ENCODE assay signal across 22 cellular contexts in genomic region chr4:146649232-146649631, GRCh38. TPM values are rescaled to one million over a fixed set of nuclear protein-coding genes. Genes with fewer than 3 reads are reported as not detected.
DNase-seq lines count a peak whose midpoint lies in the region; ATAC-seq, FAIRE-seq and TF ChIP-seq lines count a peak whose summit lies in the region.
"Had no signal": no experiment of that assay in that cellular context is flagged by ENCODE, and none has a peak within 500 bp of the region (broad histone marks: within the 10 kb centered on the region; RNA-seq: fewer than 3 reads in every experiment).

No MANE protein-coding gene starts in this region.

- no peak overlapping the region for H2BK15ac ChIP-seq in H1 (ENCODE audit: low read length)

- WGBS in H1 (ENCODE audit: extremely low coverage in 1 of 2, insufficient coverage in 1 of 2, insufficient read length in 1 of 2, insufficient replicate concordance in 2 of 2, low coverage in 1 of 2, low lambda C conversion rate in 2 of 2, missing lambda C conversion rate in 1 of 2), 2 experiments = 27% methylated on average over 3 of the region's 3 CpGs; no CpG with 5 or more reads in 1 of the 2 experiments

- no peak overlapping the region for H2AK5ac ChIP-seq in H1 (ENCODE audit: low read depth, low read length)

- no peak overlapping the region; a peak in 1 of 4 replicates for H3K4me2 ChIP-seq in H1 (ENCODE audit: insufficient read depth in 1 of 2, low read depth in 2 of 2, low read length in 2 of 2)
- H3K4me2 ChIP-seq in neural progenitor cell = no peak overlapping the region

- H3K4me1 ChIP-seq in H1 (replicated peaks in 1 of 4; ENCODE audit: control insufficient read depth in 3 of 4, insufficient read depth in 4 of 4, low read length in 3 of 4) (peaks cover 0 to 6% (median 3%) of the 10 kb centered on the region in 4 experiments; a peak in 3 of 7 replicates), iPS-15b (ENCODE audit: control insufficient read depth, insufficient read depth, low read length) (peaks cover 2% of the 10 kb centered on the region), neural progenitor cell (peaks cover 5% of the 10 kb centered on the region)

- no peak overlapping the region for H3K9ac ChIP-seq in H1 (replicated peaks in 1 of 4; ENCODE audit: extremely low read depth in 1 of 4, low read depth in 3 of 4, low read length in 3 of 4)
- no peak overlapping the region for H3K9ac ChIP-seq in iPS-15b (ENCODE audit: low read depth, low read length)
- H3K9ac ChIP-seq in neural progenitor cell = no peak overlapping the region

- H3K27ac ChIP-seq in H1 (ENCODE audit: low read depth, low read length) (no peak overlapping the region), neural progenitor cell (no peak overlapping the region)

- no peak overlapping the region for H2BK12ac ChIP-seq in H1 (ENCODE audit: low read depth, low read length)

- no peak overlapping the region for H3K4ac ChIP-seq in H1 (replicated peaks; ENCODE audit: insufficient read length, low read depth, low read length)

- H3K27ac Mint-ChIP-seq in neural progenitor cell = no peak overlapping the region
- H3K27ac Mint-ChIP-seq: H9 had no signal

- TF ChIP-seq CTCF in H1 (IDR thresholded peaks at IDR 0.05; ENCODE audit: control extremely low read depth in 1 of 3, insufficient read depth in 1 of 3, low read depth in 1 of 3, low read length in 3 of 3) (no peak), neural progenitor cell (IDR thresholded peaks at IDR 0.05) (no peak)

- H3K27me3 ChIP-seq in H1 (replicated peaks in 1 of 4; ENCODE audit: control insufficient read depth in 3 of 4, extremely low read depth in 1 of 4, insufficient read depth in 3 of 4, low read length in 3 of 4) (peaks cover 79 to 99% (median 92%) of the 10 kb centered on the region in 4 experiments), iPS-15b (ENCODE audit: control insufficient read depth, insufficient read depth, low read length) (peaks cover 96% of the 10 kb centered on the region), neural progenitor cell (peaks cover 100% of the 10 kb centered on the region)

- H3K56ac ChIP-seq in H1 (replicated peaks; ENCODE audit: insufficient read length, low read depth, low read length) = no peak overlapping the region

- H3K4me3 Mint-ChIP-seq in neural progenitor cell = peak overlapping the region; percentile 1
- H3K4me3 Mint-ChIP-seq: CD4-positive, alpha-beta memory T cell had no signal

- no peak for ATAC-seq in HG03196 (IDR thresholded peaks at IDR 0.05; ENCODE audit: unreplicated experiment)
- ATAC-seq: HCT116 had no signal

- H3K14ac ChIP-seq in H1 (ENCODE audit: insufficient read length) = no peak overlapping the region

- peaks cover 2% of the 10 kb centered on the region for H3K9me3 Mint-ChIP-seq in neural progenitor cell

- H3K23ac ChIP-seq in H1 (ENCODE audit: insufficient read length) = no peak overlapping the region

- H4K91ac ChIP-seq in H1 (replicated peaks; ENCODE audit: insufficient read length, low read length) = no peak overlapping the region

- no peaks in the 10 kb centered on the region for H3K79me2 ChIP-seq in H1 (ENCODE audit: control insufficient read depth in 1 of 2, insufficient read depth in 2 of 2, low read length in 2 of 2)
- H3K79me2 ChIP-seq in neural progenitor cell (ENCODE audit: low read depth) = no peaks in the 10 kb centered on the region

- no peak for DNase-seq in H1 (ENCODE audit: low read depth in 1 of 2, low spot score in 2 of 2)
- no peak for DNase-seq in neural progenitor cell (ENCODE audit: low spot score)
- no peak for DNase-seq in germinal center (ENCODE audit: low spot score)
- DNase-seq in activated T-cell treated with anti-CD3 and anti-CD28 coated beads for 4 hours = no peak
- DNase-seq: C1 segment of cervical spinal cord; Calu3; CD4-positive, alpha-beta memory T cell; COR-L47; DMS53; DMS79 treated with DMSO at 0.1 percent for 48 hours; GF-D8 had no signal

- H3K27me3 Mint-ChIP-seq in neural progenitor cell (ENCODE audit: insufficient read depth, low read depth) = peaks cover 87% of the 10 kb centered on the region

- H3K9me3 ChIP-seq in H1 (ENCODE audit: insufficient read depth in 2 of 2, low read depth in 1 of 2, low read length in 1 of 2) = no peaks in the 10 kb centered on the region
- no peaks in the 10 kb centered on the region for H3K9me3 ChIP-seq in iPS-15b (ENCODE audit: control insufficient read depth, insufficient read depth, low read length)
- no peaks in the 10 kb centered on the region for H3K9me3 ChIP-seq in neural progenitor cell (ENCODE audit: low read depth)

- H3K4me3 ChIP-seq in H1 (ENCODE audit: extremely low read depth in 1 of 4, insufficient read depth in 2 of 4, low read depth in 3 of 4, low read length in 4 of 4) = no peak overlapping the region
- H3K4me3 ChIP-seq in iPS-15b (ENCODE audit: low read depth, low read length) = peak overlapping the region; percentile 22
- H3K4me3 ChIP-seq in neural progenitor cell = no peak overlapping the region

- FAIRE-seq in H1 (lab: Jason Lieb, UNC) = no peak
- FAIRE-seq: GM12891, GM18507 had no signal

- POLR2A ChIA-PET in H1 (lab: Charles Lee; ENCODE audit: partially characterized antibody) = interaction anchor here (0.7 kb wide), 1 partner anchor 53 kb away, joined by 3 read pairs; no protein-coding TSS in a partner anchor

- no peak overlapping the region for H2BK5ac ChIP-seq in H1 (ENCODE audit: low read depth, low read length)

- no peak overlapping the region for H2BK20ac ChIP-seq in H1 (ENCODE audit: low read length)

- no peak for TF ChIP-seq POLR2A in H1 (IDR thresholded peaks at IDR 0.05; ENCODE audit: control extremely low read depth in 1 of 2, low read depth in 2 of 2, low read length in 2 of 2)

- no peaks in the 10 kb centered on the region for H3K79me1 ChIP-seq in H1 (ENCODE audit: low read depth, low read length)

- H2AFZ ChIP-seq in H1 (ENCODE audit: low read length) (no peak overlapping the region), neural progenitor cell (replicated peaks) (no peak overlapping the region)

- H3F3A ChIP-seq in neural progenitor cell (ENCODE audit: low read depth) = peaks cover 24% of the 10 kb centered on the region

- H3K23me2 ChIP-seq in H1 (ENCODE audit: low read depth, low read length) = peaks cover 5% of the 10 kb centered on the region; the same call in 1 of the 2 replicates

- peaks cover 6 to 12% of the 10 kb centered on the region in 2 experiments for H4K20me1 ChIP-seq in H1 (replicated peaks in 1 of 2; ENCODE audit: control insufficient read depth in 1 of 2, insufficient read depth in 2 of 2, low read length in 2 of 2)
- H4K20me1 ChIP-seq in neural progenitor cell (ENCODE audit: low read depth) = peaks cover 74% of the 10 kb centered on the region

- no peak overlapping the region for H3K18ac ChIP-seq in H1 (ENCODE audit: extremely low read depth, low read length)

- no peak overlapping the region for H4K8ac ChIP-seq in H1 (ENCODE audit: extremely low read depth, insufficient read depth, low read length)

- H3K4me1 Mint-ChIP-seq in neural progenitor cell = peaks cover 6% of the 10 kb centered on the region

- no peak for TF ChIP-seq EP300 in H1 (IDR thresholded peaks at IDR 0.05; ENCODE audit: borderline replicate concordance in 1 of 2, low read depth in 2 of 2, low read length in 2 of 2)

- H3K36me3 ChIP-seq in H1 (ENCODE audit: control insufficient read depth in 2 of 4, insufficient read depth in 4 of 4, low read length in 3 of 4) (no peaks in the 10 kb centered on the region), iPS-15b (ENCODE audit: control insufficient read depth, insufficient read depth, low read length) (no peaks in the 10 kb centered on the region), neural progenitor cell (no peaks in the 10 kb centered on the region)

- H3K36me3 Mint-ChIP-seq in neural progenitor cell = no peaks in the 10 kb centered on the region

- no peak overlapping the region for H4K5ac ChIP-seq in H1 (ENCODE audit: insufficient read length, low read depth, low read length)

- no peak overlapping the region for H2BK120ac ChIP-seq in H1 (replicated peaks; ENCODE audit: low read depth, low read length)

- CTCF ChIA-PET in H1 (lab: Charles Lee; ENCODE audit: partially characterized antibody) = interaction anchor here (0.6 kb wide), 1 partner anchor 112 kb away, joined by 3 read pairs; no protein-coding TSS in a partner anchor

- no peak for TF ChIP-seq RAD21 in H1 (IDR thresholded peaks at IDR 0.05 in 1 of 2, conservative IDR thresholded peaks at IDR 0.05 in 1 of 2; ENCODE audit: low read depth in 2 of 2, low read length in 2 of 2)

TF ChIP-seq in H1, 55 proteins besides CTCF, POLR2A, EP300 and RAD21:
- TF ChIP-seq POU5F1 (IDR thresholded peaks at IDR 0.05; ENCODE audit: low read depth, low read length) (no peak), RNF2 (IDR thresholded peaks at IDR 0.05; ENCODE audit: borderline replicate concordance, low read depth, low read length, missing control alignments, poor library complexity, severe bottlenecking) (peak; percentile 79)

RNA-seq across cellular contexts. Expression of gene POU4F2, which starts 10.5 kb away (rescaled TPM):
- not detected in 2 replicates for total RNA-seq in H1 (2021; fragmentation: NEBNext Ultra II Directional; extraction: Animal tissue kit (Norgen Biotek cat#: 25700))
- polyA plus RNA-seq in H1 (2011; rRNA removed) = not detected in 2 replicates
- not detected for polyA plus RNA-seq in H1 (2011; cell fraction: cytosol; rRNA removed)
- polyA plus RNA-seq in H1 (2011; cell fraction: nucleus; rRNA removed) = not detected
- not detected in 4 replicates for polyA plus RNA-seq in H1 (2012, experiment 1 of 2)
- polyA plus RNA-seq in H1 (2012, experiment 2 of 2) = not detected
- not detected for polyA plus RNA-seq in H1 (2013, experiment 1 of 2)
- not detected for polyA plus RNA-seq in H1 (2013, experiment 2 of 2)
- polyA minus RNA-seq in H1 (2011; rRNA and poly(A)+ RNA removed) = not detected in 2 replicates
- not detected for polyA minus RNA-seq in H1 (2011; cell fraction: cytosol; rRNA and poly(A)+ RNA removed)
- polyA minus RNA-seq in H1 (2011; cell fraction: nucleus; rRNA and poly(A)+ RNA removed) = not detected
- total RNA-seq in neural progenitor cell (ENCODE audit: low replicate concordance) = not detected in 2 replicates
- total RNA-seq: A172; Calu3; CD4-positive, alpha-beta memory T cell; Daoy; G401; H4; H9 had no signal
- polyA plus RNA-seq: BJ; CD4-positive, alpha-beta memory T cell had no signal
